Comparison of ENCODE assay signal across 10 cellular contexts in the genomic region with DNA sequence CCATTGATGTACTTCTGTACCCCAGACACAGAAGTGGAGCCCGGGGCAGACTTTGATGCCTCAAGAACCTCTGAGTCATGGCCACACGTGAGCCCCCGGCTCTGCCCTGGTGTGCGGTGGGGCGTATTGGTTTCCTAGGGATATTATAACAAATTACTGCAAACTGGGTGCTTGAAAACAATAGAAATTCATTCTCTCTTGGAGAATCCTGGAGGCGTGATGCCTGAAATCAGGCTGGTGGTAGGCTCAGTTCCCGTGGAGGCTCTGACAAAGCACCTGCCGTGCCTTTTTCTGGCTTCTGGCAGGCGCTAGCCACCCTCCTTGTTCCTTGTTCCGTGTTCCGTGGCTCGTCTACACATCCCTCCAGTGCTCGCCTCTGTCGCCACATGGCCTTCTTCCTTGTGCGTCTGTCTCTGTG. TPM values are rescaled to one million over a fixed set of nuclear protein-coding genes. Genes with fewer than 3 reads are reported as not detected.
DNase-seq lines count a peak whose midpoint lies in the region; ATAC-seq, FAIRE-seq and TF ChIP-seq lines count a peak whose summit lies in the region.
"Had no signal": no experiment of that assay in that cellular context is flagged by ENCODE, and none has a peak within 500 bp of the region (broad histone marks: within the 10 kb centered on the region; RNA-seq: fewer than 3 reads in every experiment).

No MANE protein-coding gene starts in this region.

- intact Hi-C loops in esophagus muscularis mucosa (cut with DNase I), result no loop called here

- TF ChIP-seq EP300 in esophagus muscularis mucosa (IDR thresholded peaks at IDR 0.05), result no peak

- TF ChIP-seq CTCF in esophagus muscularis mucosa (IDR thresholded peaks at IDR 0.05), result no peak
- no peak for TF ChIP-seq CTCF in neutrophil (IDR thresholded peaks at IDR 0.05)

- no peak overlapping the region for H2AFZ ChIP-seq in ACC112 (ENCODE audit: low read length, unreplicated experiment)

- peak; percentile 77 for FAIRE-seq in RCC 7860 (lab: Jason Lieb, UNC)

- H3K36me3 ChIP-seq in ACC112 (ENCODE audit: insufficient read depth, low read length) (peaks cover 10% of the 10 kb centered on the region; the same call in 1 of the 2 replicates), esophagus muscularis mucosa (no peaks in the 10 kb centered on the region), neutrophil (peaks cover 14% of the 10 kb centered on the region)

- peak overlapping the region; percentile 97 for H3K27ac ChIP-seq in ACC112 (ENCODE audit: low read depth, low read length)
- H3K27ac ChIP-seq in esophagus muscularis mucosa (replicated peaks in 1 of 4), result peak overlapping the region; percentile 80 to 87 (median 83)
- H3K27ac ChIP-seq in neutrophil, result peak overlapping the region; percentile 68

- peaks cover 85% of the 10 kb centered on the region for H3K79me2 ChIP-seq in ACC112 (ENCODE audit: control insufficient read depth, insufficient read depth, low read length, unreplicated experiment)

- 80% methylated on average over 9 of the region's 15 CpGs for WGBS in esophagus muscularis mucosa

- DNase-seq in RCC 7860 (ENCODE audit: low spot score) (peak; percentile 90), esophagus muscularis mucosa (ENCODE audit: extremely low spot score) (no peak), NOMO-1 treated with dmso at 0.1 percent for 144 hours (lab: John Stamatoyannopoulos, UW; ENCODE audit: unreplicated experiment) (no peak), AG20443 (ENCODE audit: low spot score) (no peak), GDM1 (lab: John Stamatoyannopoulos, UW) (no peak)
- DNase-seq: CD4-positive, alpha-beta T cell; NCI-H774 had no signal

- H3K27me3 ChIP-seq in ACC112 (ENCODE audit: insufficient read depth, low read length) (no peaks in the 10 kb centered on the region), esophagus muscularis mucosa (no peaks in the 10 kb centered on the region), neutrophil (no peaks in the 10 kb centered on the region)

- H3K4me1 ChIP-seq in ACC112 (ENCODE audit: control insufficient read depth, insufficient read depth, low read length, unreplicated experiment), result peaks cover 74% of the 10 kb centered on the region
- H3K4me1 ChIP-seq in esophagus muscularis mucosa, result peaks cover 73 to 98% (median 93%) of the 10 kb centered on the region in 4 donors
- H3K4me1 ChIP-seq in neutrophil (ENCODE audit: control insufficient read depth in 1 of 2, insufficient read depth in 1 of 2, low read depth in 1 of 2, low read length in 1 of 2), result peaks cover 67 to 81% of the 10 kb centered on the region in 2 experiments

- H3K4me3 ChIP-seq in ACC112 (ENCODE audit: low read depth, low read length) (peak overlapping the region; percentile 33; the same call in 1 of the 2 replicates), esophagus muscularis mucosa (no peak overlapping the region), neutrophil (ENCODE audit: low read depth in 1 of 2, low read length in 1 of 2) (peak overlapping the region in 1 of 2 experiments; percentile 21)

- H3K9me3 ChIP-seq in esophagus muscularis mucosa (no peaks in the 10 kb centered on the region), neutrophil (no peaks in the 10 kb centered on the region)

- TF ChIP-seq POLR2A in esophagus muscularis mucosa (IDR thresholded peaks at IDR 0.05; ENCODE audit: low read depth), result no peak

- no peak for ATAC-seq in GM19351 (IDR thresholded peaks at IDR 0.05; ENCODE audit: unreplicated experiment)

RNA-seq across cellular contexts. Expression of a gene that starts 24.2 kb away (rescaled TPM):
- 10 to 100 TPM; 14.1 to 21.9 (median 15.1) TPM for total RNA-seq in esophagus muscularis mucosa
